ENCODE assay signal across 9 cellular contexts in genomic region chr2:20507166-20507692, GRCh38.
DNase-seq lines count a peak whose midpoint lies in the region; ATAC-seq, FAIRE-seq and TF ChIP-seq lines count a peak whose summit lies in the region.
"Had no signal": no experiment of that assay in that cellular context is flagged by ENCODE, and none has a peak within 500 bp of the region (broad histone marks: within the 10 kb centered on the region; RNA-seq: fewer than 3 reads in every experiment).

No MANE protein-coding gene starts in this region.

- H2AK5ac ChIP-seq in H9 (ENCODE audit: insufficient read length, low read length) = no peak overlapping the region

- no peak for TF ChIP-seq POLR2A in testis (IDR thresholded peaks at IDR 0.05)

- no peak overlapping the region for H4K5ac ChIP-seq in H9 (ENCODE audit: insufficient read length, low read depth, low read length)

- peak; percentile 97 for ATAC-seq in GM18519 (IDR thresholded peaks at IDR 0.05; ENCODE audit: low FRiP score, unreplicated experiment)
- peak; percentile 99 for ATAC-seq in GM21576 (IDR thresholded peaks at IDR 0.05; ENCODE audit: unreplicated experiment)

- no peaks in the 10 kb centered on the region for H4K20me1 ChIP-seq in H9 (ENCODE audit: control insufficient read depth, insufficient read depth, insufficient read length)

- no peak overlapping the region for H4K8ac ChIP-seq in H9 (replicated peaks; ENCODE audit: insufficient read length, low read depth, low read length)

- H2BK5ac ChIP-seq in H9 (ENCODE audit: insufficient read length, low read length) = no peak overlapping the region

- H3K9ac ChIP-seq in H9 (ENCODE audit: extremely low read depth, insufficient read length, low read length) = no peak overlapping the region

- no peak overlapping the region for H2BK12ac ChIP-seq in H9 (ENCODE audit: insufficient read length, low read depth, low read length)

- no peak overlapping the region for H3K23ac ChIP-seq in H9 (ENCODE audit: insufficient read length, low read depth, low read length)

- H3K4ac ChIP-seq in H9 (ENCODE audit: low read depth, low read length) = no peak overlapping the region

- H3K27me3 ChIP-seq in H9 (ENCODE audit: insufficient read depth, low read length) = no peaks in the 10 kb centered on the region
- no peaks in the 10 kb centered on the region for H3K27me3 ChIP-seq in testis

- FAIRE-seq in HTR-8/SVneo (lab: Jason Lieb, UNC) = peak; percentile 28

- intact Hi-C loops in testis (cut with DNase I; ENCODE audit: low total_unique reads) = no loop called here

- H2AFZ ChIP-seq in H9 (ENCODE audit: low read length) = no peak overlapping the region

- no peak overlapping the region for H4K91ac ChIP-seq in H9 (ENCODE audit: insufficient read length, low read depth, low read length)

- H3K9me3 ChIP-seq in H9 (ENCODE audit: control insufficient read depth, low read depth, low read length) = no peaks in the 10 kb centered on the region
- no peaks in the 10 kb centered on the region for H3K9me3 ChIP-seq in testis

- no peak overlapping the region for H3K56ac ChIP-seq in H9 (ENCODE audit: insufficient read length, low read depth, low read length)

- no peak overlapping the region for H3T11ph ChIP-seq in H9 (ENCODE audit: low read length)

- H3K14ac ChIP-seq in H9 (ENCODE audit: insufficient read depth, low read length) = no peak overlapping the region

- no peaks in the 10 kb centered on the region for H3K79me2 ChIP-seq in H9 (ENCODE audit: insufficient read depth, low read length)

- H3K4me3 ChIP-seq in fibroblast of villous mesenchyme (ENCODE audit: low read depth, low read length) = no peak overlapping the region
- H3K4me3 ChIP-seq in testis = no peak overlapping the region
- H3K4me3 ChIP-seq: skin epidermis had no signal

- H3K36me3 ChIP-seq in testis (ENCODE audit: low read depth, missing control alignments) = no peaks in the 10 kb centered on the region

- no peak overlapping the region for H3K4me2 ChIP-seq in H9 (ENCODE audit: insufficient read depth, insufficient read length, low read length)

- H3K27ac ChIP-seq in H9 (ENCODE audit: insufficient read length, low read depth, low read length) = no peak overlapping the region
- H3K27ac ChIP-seq in testis = no peak overlapping the region

- H3K4me1 Mint-ChIP-seq in H9 = peaks cover 20 to 22% of the 10 kb centered on the region in 2 experiments

- no peak overlapping the region for H3K27ac Mint-ChIP-seq in H9

- no peaks in the 10 kb centered on the region for H3K4me1 ChIP-seq in H9 (ENCODE audit: insufficient read depth, low read length)
- H3K4me1 ChIP-seq in testis = peaks cover 4% of the 10 kb centered on the region

- no peaks in the 10 kb centered on the region for H3K36me3 Mint-ChIP-seq in H9 (ENCODE audit: insufficient read depth in 1 of 3, low read depth in 3 of 3)

- TF ChIP-seq CTCF in fibroblast of villous mesenchyme (IDR thresholded peaks at IDR 0.05; ENCODE audit: insufficient read depth, low read depth, low read length) (no peak), H9 (conservative IDR thresholded peaks at IDR 0.05) (no peak), testis (IDR thresholded peaks at IDR 0.05) (no peak)

- no peak overlapping the region for H3K4me3 Mint-ChIP-seq in H9

- no peak overlapping the region for H2BK20ac ChIP-seq in H9 (ENCODE audit: low read depth, low read length, poor library complexity, severe bottlenecking)

- no peak overlapping the region for H2BK15ac ChIP-seq in H9 (ENCODE audit: low read depth, low read length)

- H2BK120ac ChIP-seq in H9 (ENCODE audit: low read depth, low read length, poor library complexity, severe bottlenecking) = no peak overlapping the region

- WGBS in H9 (ENCODE audit: extremely low coverage, insufficient read length, low lambda C conversion rate) = no CpG with 5 or more reads among the region's 5 CpGs
- 71% methylated on average over 5 of the region's 5 CpGs for WGBS in testis, 2 donors

- H3K23me2 ChIP-seq in H9 (ENCODE audit: insufficient read length, low read depth, low read length, poor library complexity, severe bottlenecking) = no peaks in the 10 kb centered on the region

- H3K27me3 Mint-ChIP-seq in H9 (ENCODE audit: low read depth) = no peaks in the 10 kb centered on the region

- no peaks in the 10 kb centered on the region for H3K79me1 ChIP-seq in H9 (ENCODE audit: insufficient read depth, low read depth, low read length, poor library complexity, severe bottlenecking)

- no peaks in the 10 kb centered on the region for H3K9me3 Mint-ChIP-seq in H9

- DNase-seq in HTR-8/SVneo (ENCODE audit: insufficient read length, low spot score) = peak; percentile 75
- DNase-seq in fibroblast of villous mesenchyme (ENCODE audit: low read depth) = peak; percentile 40
- DNase-seq in H9 = no peak
- DNase-seq in testis = no peak
- DNase-seq in DMS53 treated with DMSO at 0.1 percent for 48 hours (lab: John Stamatoyannopoulos, UW; ENCODE audit: unreplicated experiment) = no peak
- DNase-seq in NCI-H748 treated with DMSO at 0.1 percent for 48 hours (lab: John Stamatoyannopoulos, UW) = no peak

- H3K18ac ChIP-seq in H9 (ENCODE audit: insufficient read length, low read depth, low read length) = no peak overlapping the region

Comparison
In these comparisons a context has a peak if more than half of its experiments do, and no peak if none do; other contexts are left out.
1. DNase-seq: peak in HTR-8/SVneo (single experiment) and fibroblast of villous mesenchyme (single experiment); none in H9 (single experiment), testis (single experiment), DMS53 treated with DMSO at 0.1 percent for 48 hours (single experiment) and NCI-H748 treated with DMSO at 0.1 percent for 48 hours (single experiment).